Comparison of ENCODE assay signal across 13 cellular contexts in the genomic region with DNA sequence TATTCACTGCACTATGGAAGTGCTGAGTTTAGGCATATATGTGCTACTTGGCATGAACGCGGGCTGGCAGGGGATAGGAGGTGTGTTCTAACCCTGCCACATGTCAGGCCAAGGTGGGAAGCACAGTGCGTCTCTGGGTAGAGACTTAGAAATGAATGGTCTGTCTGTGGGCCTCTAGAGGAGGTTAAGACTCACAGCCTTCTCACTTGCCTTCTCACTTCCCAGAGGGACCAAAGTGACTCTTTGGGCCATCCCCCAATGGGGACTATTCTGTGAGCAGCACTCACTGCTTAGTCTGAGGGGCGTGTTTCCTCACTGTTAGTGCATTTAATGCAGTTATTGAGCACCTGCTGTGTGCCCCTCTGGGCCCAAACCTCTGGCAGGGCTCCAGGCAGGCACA. TPM values are rescaled to one million over a fixed set of nuclear protein-coding genes. Genes with fewer than 3 reads are reported as not detected.
"Had no signal": no experiment of that assay in that cellular context is flagged by ENCODE, and none has a peak within 500 bp of the region (broad histone marks: within the 10 kb centered on the region; RNA-seq: fewer than 3 reads in every experiment).

No MANE protein-coding gene starts in this region.

- H3K4me3 ChIP-seq: sigmoid colon, thoracic aorta had no signal

- H3K27ac Mint-ChIP-seq: activated naive CD4-positive, alpha-beta T cell treated with anti-CD3 and anti-CD28 coated beads, Interleukin-2, amount 50 U/mL, for 24 hours; natural killer cell treated with Interleukin-12 subunit alpha and Interleukin-12 subunit beta and Interleukin-15 and Interleukin-18, amount 100 ng/mL, for 72 hours; stimulated activated naive CD8-positive, alpha-beta T cell treated with anti-CD3 and anti-CD28 coated beads, Interleukin-15, amount 100 ng/mL, for 72 hours had no signal

- H3K9me3 ChIP-seq: sigmoid colon, thoracic aorta had no signal

- H3K36me3 ChIP-seq: brain microvascular endothelial cell, sigmoid colon, thoracic aorta had no signal

- ATAC-seq: activated CD4-positive, CD25-positive, alpha-beta regulatory T cell treated with anti-CD3 and anti-CD28 coated beads, Interleukin-2, amount 50 U/mL, for 24 hours; foreskin keratinocyte; natural killer cell treated with Interleukin-12 subunit alpha and Interleukin-12 subunit beta and Interleukin-15 and Interleukin-18, amount 100 ng/mL, for 72 hours; stimulated activated naive CD8-positive, alpha-beta T cell treated with anti-CD3 and anti-CD28 coated beads, Interleukin-15, amount 100 ng/mL, for 72 hours had no signal

- H3K4me3 Mint-ChIP-seq: activated naive CD4-positive, alpha-beta T cell treated with anti-CD3 and anti-CD28 coated beads, Interleukin-2, amount 50 U/mL, for 24 hours; natural killer cell treated with Interleukin-12 subunit alpha and Interleukin-12 subunit beta and Interleukin-15 and Interleukin-18, amount 100 ng/mL, for 72 hours; stimulated activated naive CD8-positive, alpha-beta T cell treated with anti-CD3 and anti-CD28 coated beads, Interleukin-15, amount 100 ng/mL, for 72 hours had no signal

- H3K36me3 Mint-ChIP-seq: activated naive CD4-positive, alpha-beta T cell treated with anti-CD3 and anti-CD28 coated beads, Interleukin-2, amount 50 U/mL, for 24 hours; natural killer cell treated with Interleukin-12 subunit alpha and Interleukin-12 subunit beta and Interleukin-15 and Interleukin-18, amount 100 ng/mL, for 72 hours had no signal

- H3K27ac ChIP-seq: brain microvascular endothelial cell, foreskin keratinocyte, sigmoid colon, thoracic aorta had no signal

- H3K9me3 Mint-ChIP-seq: activated naive CD4-positive, alpha-beta T cell treated with anti-CD3 and anti-CD28 coated beads, Interleukin-2, amount 50 U/mL, for 24 hours; natural killer cell treated with Interleukin-12 subunit alpha and Interleukin-12 subunit beta and Interleukin-15 and Interleukin-18, amount 100 ng/mL, for 72 hours; stimulated activated naive CD8-positive, alpha-beta T cell treated with anti-CD3 and anti-CD28 coated beads, Interleukin-15, amount 100 ng/mL, for 72 hours had no signal

- H3K4me1 ChIP-seq: foreskin keratinocyte had no signal

- DNase-seq: activated CD4-positive, alpha-beta T cell treated with anti-CD3 and anti-CD28 coated beads, Interleukin-2, amount 50 U/mL, for 4 hours; activated T-cell treated with anti-CD3 and anti-CD28 coated beads, Interleukin-2, amount 50 U/mL, for 1 hour; brain microvascular endothelial cell; foreskin keratinocyte; sigmoid colon; stimulated activated CD4-positive, alpha-beta T cell treated with anti-CD3 and anti-CD28 coated beads, Interleukin-4, amount 100 ng/mL, for 1 hour; stimulated activated CD8-positive, alpha-beta memory T cell treated with anti-CD3 and anti-CD28 coated beads, Interleukin-4, amount 100 ng/mL, for 48 hours; stimulated activated naive CD8-positive, alpha-beta T cell treated with anti-CD3 and anti-CD28 coated beads, Interleukin-15, amount 100 ng/mL, for 72 hours had no signal

RNA-seq across cellular contexts. Expression of a gene that starts 2.4 kb away (rescaled TPM):
- total RNA-seq: cerebellum; natural killer cell treated with Interleukin-12 subunit alpha and Interleukin-12 subunit beta and Interleukin-15 and Interleukin-18, amount 100 ng/mL, for 72 hours; thoracic aorta had no signal
